Comparison of ENCODE assay signal across 1 cellular context in the genomic region with DNA sequence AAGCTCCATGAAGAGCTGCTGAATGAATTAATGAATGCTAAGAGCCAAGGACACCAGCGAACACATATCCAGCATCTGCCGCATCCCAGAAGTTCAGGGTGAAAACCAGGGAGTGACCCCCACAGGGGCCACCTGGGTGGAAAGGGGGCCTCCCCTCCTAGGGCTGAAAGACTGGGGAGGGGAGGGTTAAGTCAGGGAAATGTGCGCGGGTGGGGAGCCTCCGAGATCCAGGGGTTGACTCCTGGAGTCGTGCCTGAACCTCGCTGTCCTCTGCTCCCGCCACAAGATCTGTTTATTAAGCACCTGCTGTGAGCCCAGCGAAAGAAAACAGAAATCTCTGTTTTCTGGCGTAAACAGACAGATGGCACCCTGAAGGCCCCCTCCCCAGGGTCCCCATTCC.
A peak's percentile ranks its signal among the peaks of the same experiment; 100 is the strongest.
TF ChIP-seq lines count a peak whose summit lies in the region.
"Not testable (repeated sequence)": the region's sequence is repeated elsewhere in the genome, so short reads cannot be mapped to it uniquely, and the experiment has no call there.

No MANE protein-coding gene starts in this region.

TF ChIP-seq in HepG2, 621 proteins besides CTCF, POLR2A, EP300 and RAD21:
- TF ChIP-seq TBX2 (CRISPR knock-in tag; IDR thresholded peaks at IDR 0.05; ENCODE audit: borderline replicate concordance): peak; percentile 4; the same call in 1 of the 2 replicates
- TF ChIP-seq SOX6 (IDR thresholded peaks at IDR 0.05): not testable (repeated sequence)
- TF ChIP-seq SOX6 (CRISPR knock-in tag; IDR thresholded peaks at IDR 0.05): 0 out of 2 replicates have a peak, but pooled peaks have one; percentile 10
- TF ChIP-seq, protein P1, sequence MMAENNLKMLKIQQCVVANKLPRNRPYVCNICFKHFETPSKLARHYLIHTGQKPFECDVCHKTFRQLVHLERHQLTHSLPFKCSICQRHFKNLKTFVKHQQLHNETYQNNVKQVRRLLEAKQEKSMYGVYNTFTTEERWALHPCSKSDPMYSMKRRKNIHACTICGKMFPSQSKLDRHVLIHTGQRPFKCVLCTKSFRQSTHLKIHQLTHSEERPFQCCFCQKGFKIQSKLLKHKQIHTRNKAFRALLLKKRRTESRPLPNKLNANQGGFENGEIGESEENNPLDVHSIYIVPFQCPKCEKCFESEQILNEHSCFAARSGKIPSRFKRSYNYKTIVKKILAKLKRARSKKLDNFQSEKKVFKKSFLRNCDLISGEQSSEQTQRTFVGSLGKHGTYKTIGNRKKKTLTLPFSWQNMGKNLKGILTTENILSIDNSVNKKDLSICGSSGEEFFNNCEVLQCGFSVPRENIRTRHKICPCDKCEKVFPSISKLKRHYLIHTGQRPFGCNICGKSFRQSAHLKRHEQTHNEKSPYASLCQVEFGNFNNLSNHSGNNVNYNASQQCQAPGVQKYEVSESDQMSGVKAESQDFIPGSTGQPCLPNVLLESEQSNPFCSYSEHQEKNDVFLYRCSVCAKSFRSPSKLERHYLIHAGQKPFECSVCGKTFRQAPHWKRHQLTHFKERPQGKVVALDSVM (CRISPR knock-in tag; IDR thresholded peaks at IDR 0.05): 0 out of 2 replicates have a peak, but pooled peaks have one; percentile 83
- peak; percentile 37; the same call in 1 of the 2 replicates for TF ChIP-seq ZNF652 (CRISPR knock-in tag; IDR thresholded peaks at IDR 0.05; ENCODE audit: borderline replicate concordance, low read depth)
